ENCODE assay signal across 19 cellular contexts in the genomic region with DNA sequence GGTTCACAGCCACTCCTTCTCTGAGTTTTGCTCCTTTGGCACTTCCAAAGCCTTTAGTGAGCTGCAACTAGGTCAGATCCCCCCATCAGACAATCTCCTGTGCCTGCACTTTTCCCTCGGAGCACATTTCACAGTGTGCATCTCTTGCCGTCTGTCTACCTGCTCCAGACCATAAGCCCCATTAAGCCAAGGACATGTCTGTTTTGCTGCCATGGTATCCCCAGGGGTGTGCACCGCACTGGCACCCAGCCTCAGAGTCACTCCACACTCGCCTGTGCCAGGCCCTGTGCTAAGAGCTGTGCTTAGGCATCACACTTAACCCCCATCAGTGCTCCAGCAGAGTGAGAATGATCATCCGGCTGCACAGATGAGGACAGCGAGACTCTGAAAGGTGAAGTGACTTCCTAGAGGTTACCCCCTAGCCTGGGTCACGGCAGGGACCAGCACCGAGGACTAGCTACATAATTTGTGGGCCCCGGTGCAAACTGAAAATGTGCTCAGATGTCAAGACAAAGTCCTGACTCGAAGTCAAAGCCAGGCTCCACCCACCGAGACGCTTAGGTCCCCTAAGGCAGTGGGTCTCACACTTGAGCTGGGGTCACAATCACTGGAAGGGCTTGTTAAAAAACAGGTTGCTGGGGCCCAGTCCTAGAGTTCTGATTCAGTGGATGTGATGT. TPM values are rescaled to one million over a fixed set of nuclear protein-coding genes. Genes with fewer than 3 reads are reported as not detected.
DNase-seq lines count a peak whose midpoint lies in the region; ATAC-seq, FAIRE-seq and TF ChIP-seq lines count a peak whose summit lies in the region.
"Had no signal": no experiment of that assay in that cellular context is flagged by ENCODE, and none has a peak within 500 bp of the region (broad histone marks: within the 10 kb centered on the region; RNA-seq: fewer than 3 reads in every experiment).

No MANE protein-coding gene starts in this region.

- H3K4me1 Mint-ChIP-seq in activated T-helper 17 cell treated with anti-CD3 and anti-CD28 coated beads, Interleukin-2, amount 50 U/mL, for 72 hours, result peaks cover 6% of the 10 kb centered on the region
- peaks cover 13 to 59% (median 42%) of the 10 kb centered on the region in 7 donors for H3K4me1 Mint-ChIP-seq in naive thymus-derived CD4-positive, alpha-beta T cell

- H2BK15ac ChIP-seq in neuronal stem cell (ENCODE audit: low read length), result no peak overlapping the region

- peak overlapping the region; percentile 48 for H3K27ac Mint-ChIP-seq in activated T-helper 17 cell treated with anti-CD3 and anti-CD28 coated beads, Interleukin-2, amount 50 U/mL, for 72 hours
- peak overlapping the region in 4 of 9 donors; percentile 21 to 77 (median 44) for H3K27ac Mint-ChIP-seq in naive thymus-derived CD4-positive, alpha-beta T cell
- H3K27ac Mint-ChIP-seq: activated CD4-positive, alpha-beta memory T cell treated with anti-CD3 and anti-CD28 coated beads, Interleukin-2, amount 10 ng/mL, durations not matched to agents 7 days and 5 days had no signal

- H3K14ac ChIP-seq in neuronal stem cell (ENCODE audit: low read length), result no peak overlapping the region

- 56% methylated on average over 12 of the region's 12 CpGs for WGBS in right cardiac atrium
- WGBS in neuronal stem cell (ENCODE audit: extremely low coverage in 2 of 2, insufficient read length in 2 of 2, insufficient replicate concordance in 1 of 2), 2 donors, result no CpG with 5 or more reads among the region's 12 CpGs

- no peak overlapping the region for H3K18ac ChIP-seq in neuronal stem cell (ENCODE audit: low read length)

- H3K4me3 ChIP-seq in right cardiac atrium (ENCODE audit: low read length), result no peak overlapping the region
- H3K4me3 ChIP-seq in neuronal stem cell (ENCODE audit: low read length in 2 of 2), result no peak overlapping the region
- no peak overlapping the region for H3K4me3 ChIP-seq in naive thymus-derived CD4-positive, alpha-beta T cell (ENCODE audit: low read length)
- H3K4me3 ChIP-seq: mucosa of descending colon had no signal

- H3K79me1 ChIP-seq in neuronal stem cell (ENCODE audit: low read depth, low read length), result no peaks in the 10 kb centered on the region

- H2AK5ac ChIP-seq in neuronal stem cell (ENCODE audit: low read depth, low read length), result no peak overlapping the region

- no peak for ATAC-seq in activated T-helper 17 cell treated with anti-CD3 and anti-CD28 coated beads, Interleukin-2, amount 50 U/mL, for 72 hours (replicated peaks)
- ATAC-seq in right cardiac atrium, result no peak
- ATAC-seq in HG03196 (IDR thresholded peaks at IDR 0.05; ENCODE audit: unreplicated experiment), result no peak
- ATAC-seq in naive thymus-derived CD4-positive, alpha-beta T cell, result no peak
- ATAC-seq: mucosa of descending colon had no signal

- intact Hi-C loops in right cardiac atrium (cut with DNase I), result no loop called here
- intact Hi-C loops in naive thymus-derived CD4-positive, alpha-beta T cell (cut with micrococcal nuclease), result no loop called here

- no peak overlapping the region for H2BK120ac ChIP-seq in neuronal stem cell (ENCODE audit: low read depth, low read length)

- no peak for FAIRE-seq in H54 (lab: Jason Lieb, UNC)

- H3K9me3 ChIP-seq in right cardiac atrium (ENCODE audit: control insufficient read depth, low read length), result no peaks in the 10 kb centered on the region
- peaks cover 0 to under 1% of the 10 kb centered on the region in 2 donors for H3K9me3 ChIP-seq in neuronal stem cell (replicated peaks in 1 of 2; ENCODE audit: control insufficient read depth in 2 of 2, insufficient read depth in 1 of 2, low read depth in 1 of 2, low read length in 2 of 2)
- H3K9me3 ChIP-seq in naive thymus-derived CD4-positive, alpha-beta T cell (ENCODE audit: control insufficient read depth in 2 of 3, low read length in 3 of 3), result no peaks in the 10 kb centered on the region
- H3K9me3 ChIP-seq: mucosa of descending colon had no signal

- H3K23ac ChIP-seq in neuronal stem cell (ENCODE audit: low read depth, low read length, poor library complexity), result no peak overlapping the region

- no peaks in the 10 kb centered on the region for H3K9me3 Mint-ChIP-seq in activated T-helper 17 cell treated with anti-CD3 and anti-CD28 coated beads, Interleukin-2, amount 50 U/mL, for 72 hours
- no peaks in the 10 kb centered on the region for H3K9me3 Mint-ChIP-seq in naive thymus-derived CD4-positive, alpha-beta T cell
- H3K9me3 Mint-ChIP-seq: activated CD4-positive, alpha-beta memory T cell treated with anti-CD3 and anti-CD28 coated beads, Interleukin-2, amount 10 ng/mL, durations not matched to agents 7 days and 5 days; CD14-positive monocyte had no signal

- no peaks in the 10 kb centered on the region for H3K27me3 ChIP-seq in right cardiac atrium (ENCODE audit: control insufficient read depth, insufficient read depth)
- peaks cover 0 to 2% (median 0%) of the 10 kb centered on the region in 3 experiments for H3K27me3 ChIP-seq in neuronal stem cell (ENCODE audit: control insufficient read depth in 3 of 3, insufficient read depth in 3 of 3, low read depth in 1 of 3, low read length in 3 of 3)
- no peaks in the 10 kb centered on the region for H3K27me3 ChIP-seq in naive thymus-derived CD4-positive, alpha-beta T cell (ENCODE audit: control insufficient read depth in 2 of 2, insufficient read depth in 2 of 2, low read length in 2 of 2)
- H3K27me3 ChIP-seq: brain microvascular endothelial cell had no signal

- H4K8ac ChIP-seq in neuronal stem cell (ENCODE audit: low read depth, low read length), result no peak overlapping the region

- in situ Hi-C loops in G401 (cut with HindIII; ENCODE audit: low sequenced_read_pairs), result no loop called here

- H3K4me1 ChIP-seq in right cardiac atrium (ENCODE audit: control insufficient read depth, insufficient read depth, low read length), result peaks cover 18% of the 10 kb centered on the region
- H3K4me1 ChIP-seq in neuronal stem cell (ENCODE audit: control insufficient read depth in 2 of 2, insufficient read depth in 1 of 2, low read depth in 1 of 2, low read length in 2 of 2), result peaks cover 2% of the 10 kb centered on the region in 2 donors
- peaks cover 0 to 8% of the 10 kb centered on the region in 2 donors for H3K4me1 ChIP-seq in naive thymus-derived CD4-positive, alpha-beta T cell (ENCODE audit: control insufficient read depth in 2 of 2, insufficient read depth in 2 of 2, low read length in 2 of 2)

- DNase-seq in G401 (ENCODE audit: low spot score), result peak; percentile 91
- DNase-seq in right cardiac atrium, result peak in 2 of 3 donors; percentile 57 to 66
- no peak for DNase-seq in neuronal stem cell (ENCODE audit: low spot score)
- DNase-seq in naive thymus-derived CD4-positive, alpha-beta T cell, result no peak
- no peak for DNase-seq in H54 (ENCODE audit: insufficient read length, low spot score)
- DNase-seq: activated CD4-positive, alpha-beta memory T cell treated with anti-CD3 and anti-CD28 coated beads, Interleukin-2, amount 10 ng/mL, durations not matched to agents 7 days and 5 days; activated gamma-delta T cell treated with Interleukin-2 at 50 U/mL for 16 hours; activated T-cell treated with anti-CD3 and anti-CD28 coated beads for 4 hours; brain microvascular endothelial cell; NCI-H1436 treated with DMSO at 0.1 percent for 48 hours; NCI-H2171; NCI-H526; occipital lobe; T-helper 9 cell had no signal

- no peaks in the 10 kb centered on the region for H3K36me3 Mint-ChIP-seq in activated T-helper 17 cell treated with anti-CD3 and anti-CD28 coated beads, Interleukin-2, amount 50 U/mL, for 72 hours (ENCODE audit: low read depth)
- peaks cover 0 to 9% (median under 1%) of the 10 kb centered on the region in 5 donors for H3K36me3 Mint-ChIP-seq in naive thymus-derived CD4-positive, alpha-beta T cell

- H3K4me3 Mint-ChIP-seq in activated T-helper 17 cell treated with anti-CD3 and anti-CD28 coated beads, Interleukin-2, amount 50 U/mL, for 72 hours, result no peak overlapping the region
- H3K4me3 Mint-ChIP-seq in naive thymus-derived CD4-positive, alpha-beta T cell, result no peak overlapping the region
- H3K4me3 Mint-ChIP-seq: activated CD4-positive, alpha-beta memory T cell treated with anti-CD3 and anti-CD28 coated beads, Interleukin-2, amount 10 ng/mL, durations not matched to agents 7 days and 5 days; CD14-positive monocyte had no signal

- no peak overlapping the region for H2BK12ac ChIP-seq in neuronal stem cell (ENCODE audit: low read length)

- no peak overlapping the region for H2BK5ac ChIP-seq in neuronal stem cell (ENCODE audit: low read length)

- H3K9ac ChIP-seq in neuronal stem cell (ENCODE audit: low read depth, low read length, poor library complexity), result peak overlapping the region; percentile 66
- H3K9ac ChIP-seq: KMS-11 had no signal

- H3K27ac ChIP-seq in right cardiac atrium (ENCODE audit: low read length), result no peak overlapping the region
- H3K27ac ChIP-seq in neuronal stem cell (replicated peaks; ENCODE audit: low read length), result no peak overlapping the region
- no peak overlapping the region for H3K27ac ChIP-seq in naive thymus-derived CD4-positive, alpha-beta T cell (ENCODE audit: low read depth, low read length)
- H3K27ac ChIP-seq: brain microvascular endothelial cell, KMS-11 had no signal

- H3K4ac ChIP-seq in neuronal stem cell (ENCODE audit: low read length), result no peak overlapping the region

- no peak overlapping the region for H4K91ac ChIP-seq in neuronal stem cell (ENCODE audit: low read depth, low read length, poor library complexity)

- POLR2A ChIA-PET in naive thymus-derived CD4-positive, alpha-beta T cell (lab: Charles Lee), result no interaction called here

- no peak overlapping the region for H3K4me2 ChIP-seq in neuronal stem cell (ENCODE audit: insufficient read depth, low read length, poor library complexity, severe bottlenecking)
- H3K4me2 ChIP-seq: KMS-11 had no signal

- no peaks in the 10 kb centered on the region for H3K27me3 Mint-ChIP-seq in activated T-helper 17 cell treated with anti-CD3 and anti-CD28 coated beads, Interleukin-2, amount 50 U/mL, for 72 hours
- no peaks in the 10 kb centered on the region for H3K27me3 Mint-ChIP-seq in naive thymus-derived CD4-positive, alpha-beta T cell
- H3K27me3 Mint-ChIP-seq: activated CD4-positive, alpha-beta memory T cell treated with anti-CD3 and anti-CD28 coated beads, Interleukin-2, amount 10 ng/mL, durations not matched to agents 7 days and 5 days had no signal

- no peak overlapping the region for H2AFZ ChIP-seq in neuronal stem cell (ENCODE audit: low read length)

- no peak for TF ChIP-seq POLR2A in H54 (IDR thresholded peaks at IDR 0.05; ENCODE audit: low read depth, low read length)

- H3K36me3 ChIP-seq in neuronal stem cell (replicated peaks in 1 of 2; ENCODE audit: control insufficient read depth in 2 of 2, insufficient read depth in 2 of 2, low read length in 2 of 2), result peaks cover 0 to 2% of the 10 kb centered on the region in 2 donors
- H3K36me3 ChIP-seq in naive thymus-derived CD4-positive, alpha-beta T cell (ENCODE audit: control insufficient read depth in 2 of 3, insufficient read depth in 3 of 3, low read length in 3 of 3), result peaks cover 0 to 7% (median 0%) of the 10 kb centered on the region in 3 experiments
- H3K36me3 ChIP-seq: brain microvascular endothelial cell had no signal

- CTCF ChIA-PET in naive thymus-derived CD4-positive, alpha-beta T cell (lab: Charles Lee), result no interaction called here

RNA-seq across cellular contexts. Expression of a gene that starts 33.9 kb away (rescaled TPM):
- total RNA-seq in G401 (2014; rRNA removed; shearing (Covaris generic)), result 39.0 and 44.6 TPM in 2 replicates
- total RNA-seq in activated T-helper 17 cell treated with anti-CD3 and anti-CD28 coated beads, Interleukin-2, amount 50 U/mL, for 72 hours, result 10 to 100 TPM; 10.7 to 14.7 TPM
- 10 to 100 TPM; 24.8 to 32.5 (median 27.4) TPM for total RNA-seq in right cardiac atrium
- polyA plus RNA-seq in right cardiac atrium, result 12.1 TPM
- 6.6 TPM for polyA plus RNA-seq in neuronal stem cell (2013, experiment 1 of 2)
- polyA plus RNA-seq in neuronal stem cell (2013, experiment 2 of 2), result 6.3 TPM
- total RNA-seq in naive thymus-derived CD4-positive, alpha-beta T cell, result 100 to 1,000 TPM in 1 of 5 experiments, 10 to 100 TPM in 4; 47.8 to 104 (median 63.9) TPM
- polyA plus RNA-seq in naive thymus-derived CD4-positive, alpha-beta T cell, result 1 to 10 TPM; 7.5 to 9.0 TPM

Comparison
In these comparisons a context has a peak if more than half of its experiments do, and no peak if none do; other contexts are left out.
1. DNase-seq: peak in G401 (single experiment) and right cardiac atrium (2 of 3); none in neuronal stem cell (single experiment), naive thymus-derived CD4-positive, alpha-beta T cell (0 of 9) and H54 (single experiment).